In the genomic region with DNA sequence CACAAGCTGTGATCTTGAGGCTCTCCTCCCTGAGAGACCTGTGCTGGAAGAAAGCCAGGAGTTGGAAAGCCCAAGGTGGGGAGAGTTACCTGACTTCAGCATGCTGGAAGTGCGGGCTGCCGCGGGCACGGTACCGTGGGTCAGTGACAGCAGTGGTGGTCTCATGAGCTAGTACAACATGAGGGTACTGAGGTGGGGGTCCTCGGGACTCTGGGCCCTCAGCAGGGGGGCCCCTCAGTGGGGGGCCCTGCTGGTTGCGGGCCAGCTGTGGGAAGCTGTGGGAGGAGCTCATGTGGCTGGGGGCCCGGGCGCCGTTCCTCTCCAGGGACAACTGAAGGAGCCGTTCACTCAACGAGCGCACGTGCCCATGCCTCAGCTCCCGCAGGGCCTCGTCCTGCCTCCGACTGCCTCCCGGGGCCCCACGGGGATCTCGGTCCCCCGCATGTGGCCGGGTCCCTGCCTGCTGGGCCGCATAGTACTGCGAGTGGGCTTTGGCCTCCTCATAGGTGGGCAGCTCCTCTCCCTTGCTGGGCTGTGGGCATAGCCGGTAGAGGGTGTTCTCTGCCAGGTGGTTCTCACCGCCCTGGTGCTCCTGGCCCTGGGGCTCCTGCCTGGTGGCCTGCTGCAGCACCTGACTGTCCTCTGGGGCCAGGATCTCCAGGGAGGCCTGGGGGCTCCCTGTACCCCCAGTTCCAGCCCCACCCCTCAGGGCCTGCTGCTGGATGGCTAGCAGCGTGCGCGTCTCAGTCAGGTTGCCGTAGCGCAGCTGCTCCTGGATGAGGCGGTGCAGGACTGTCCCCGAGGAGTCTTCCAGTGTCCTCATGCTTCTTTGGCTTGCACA, we compare ENCODE assay signal across 11 cellular contexts. TPM values are rescaled to one million over a fixed set of nuclear protein-coding genes. Genes with fewer than 3 reads are reported as not detected.
DNase-seq lines count a peak whose midpoint lies in the region; ATAC-seq and TF ChIP-seq lines count a peak whose summit lies in the region.
"Had no signal": no experiment of that assay in that cellular context is flagged by ENCODE, and none has a peak within 500 bp of the region (broad histone marks: within the 10 kb centered on the region; RNA-seq: fewer than 3 reads in every experiment).

No MANE protein-coding gene starts in this region.

- intact Hi-C loops in Panc1 (cut with micrococcal nuclease; ENCODE audit: unreplicated experiment): no loop called here
- intact Hi-C loops in prostate gland (cut with DNase I): no loop called here

- peaks cover 75% of the 10 kb centered on the region for H3K4me1 ChIP-seq in Panc1 (ENCODE audit: control insufficient read depth, insufficient read depth, low read length)
- H3K4me1 ChIP-seq in prostate gland (replicated peaks): peaks cover 20% of the 10 kb centered on the region

- no peak for TF ChIP-seq POLR2A in prostate gland (IDR thresholded peaks at IDR 0.05)

- ATAC-seq in Panc1 (no peak), GM18502 (IDR thresholded peaks at IDR 0.05; ENCODE audit: poor library complexity, unreplicated experiment) (no peak), GM21576 (IDR thresholded peaks at IDR 0.05; ENCODE audit: unreplicated experiment) (no peak)
- ATAC-seq: PC-3 had no signal

- H3K4me3 ChIP-seq in BJ (ENCODE audit: low read depth, low read length) (peak overlapping the region; percentile 97), Panc1 (ENCODE audit: low read depth in 2 of 2, low read length in 2 of 2) (peak overlapping the region; percentile 87 to 95), fibroblast of the aortic adventitia (ENCODE audit: low read depth, low read length) (peak overlapping the region; percentile 97), prostate gland (no peak overlapping the region)

- in situ Hi-C loops in Panc1 (cut with HindIII; ENCODE audit: low pct_unique_long_range_greater_than_20kb, low sequenced_read_pairs): no loop called here

- POLR2A ChIA-PET in BJ (lab: Charles Lee) (interaction anchor here (0.7 to 1.8 kb wide), 8 partner anchors 13 to 106 kb away, joined by 3 to 10 read pairs (median 5); no protein-coding TSS in a partner anchor), Panc1 (lab: Charles Lee) (interaction anchor here (0.5 to 0.7 kb wide), 4 partner anchors 56 to 1712 kb away, joined by 3 to 4 read pairs (median 3); no protein-coding TSS in a partner anchor)

- H3K27ac ChIP-seq in Panc1 (ENCODE audit: low read length): peak overlapping the region; percentile 94
- H3K27ac ChIP-seq in prostate gland: peak overlapping the region; percentile 97 to 99

- no peaks in the 10 kb centered on the region for H3K27me3 ChIP-seq in BJ (ENCODE audit: control insufficient read depth, insufficient read depth, low read length)
- H3K27me3 ChIP-seq in Panc1 (ENCODE audit: control insufficient read depth, insufficient read depth, low read length): no peaks in the 10 kb centered on the region
- H3K27me3 ChIP-seq in prostate gland (replicated peaks; ENCODE audit: insufficient read depth): no peaks in the 10 kb centered on the region

- H3K9me3 ChIP-seq in Panc1 (ENCODE audit: control insufficient read depth, insufficient read depth, low read depth, low read length): no peaks in the 10 kb centered on the region
- no peaks in the 10 kb centered on the region for H3K9me3 ChIP-seq in prostate gland

- BruUV-seq in Panc1 (replicated peaks; lab: Mats Ljungman, UMichigan): no TSS peak

- CTCF ChIA-PET in BJ (lab: Yijun Ruan, JAX): interaction anchor here (0.6 to 11.6 kb wide), 11 partner anchors 12 to 159 kb away, joined by 3 to 84 read pairs (median 5); no protein-coding TSS in a partner anchor
- CTCF ChIA-PET in Panc1 (lab: Charles Lee): no interaction called here

- peaks cover 58% of the 10 kb centered on the region for H3K36me3 ChIP-seq in BJ (ENCODE audit: control insufficient read depth, insufficient read depth, low read length)
- peaks cover 26% of the 10 kb centered on the region for H3K36me3 ChIP-seq in Panc1 (ENCODE audit: control insufficient read depth, insufficient read depth, low read length)
- peaks cover 14 to 50% of the 10 kb centered on the region in 2 donors for H3K36me3 ChIP-seq in prostate gland

- DNase-seq in BJ (ENCODE audit: low read depth) (no peak), Panc1 (ENCODE audit: low read depth, low spot score) (no peak), fibroblast of the aortic adventitia (ENCODE audit: low read depth) (no peak), prostate gland (ENCODE audit: low spot score) (no peak), DMS 273 treated with DMSO at 0.1 percent for 48 hours (lab: John Stamatoyannopoulos, UW) (no peak)
- no peak for DNase-seq in activated CD4-positive, alpha-beta T cell treated with anti-CD3 and anti-CD28 coated beads for 4 hours
- DNase-seq: activated CD4-positive, alpha-beta memory T cell treated with anti-CD3 and anti-CD28 coated beads for 36 hours; COR-L47; PC-3 had no signal

- TF ChIP-seq CTCF in BJ (IDR thresholded peaks at IDR 0.05; ENCODE audit: insufficient read depth, low read depth, low read length) (no peak), Panc1 (IDR thresholded peaks at IDR 0.05) (no peak), fibroblast of the aortic adventitia (IDR thresholded peaks at IDR 0.05; ENCODE audit: insufficient read depth, low read length) (no peak), prostate gland (IDR thresholded peaks at IDR 0.05) (no peak)

- 65% methylated on average over 32 of the region's 33 CpGs for WGBS in prostate gland

RNA-seq across cellular contexts. Expression of a gene that starts 3.4 kb away (rescaled TPM):
- 122 and 199 TPM in 2 replicates for polyA plus RNA-seq in BJ (2011; rRNA removed)
- 180 and 200 TPM in 2 replicates for polyA minus RNA-seq in BJ (2011; rRNA and poly(A)+ RNA removed)
- 146 TPM for total RNA-seq in Panc1 (2021; ENCODE audit: unreplicated experiment)
- 73.2 TPM for polyA plus RNA-seq in Panc1 (2012; ENCODE audit: insufficient read length)
- 65.0 and 75.7 TPM in 2 replicates for total RNA-seq in fibroblast of the aortic adventitia (ENCODE audit: low replicate concordance)
- 10 to 100 TPM; 86.1 to 92.8 TPM for total RNA-seq in prostate gland

Comparison
In these comparisons a context has a peak if more than half of its experiments do, and no peak if none do; other contexts are left out.
1. H3K4me3 ChIP-seq: peak in BJ (single experiment), Panc1 (2 of 2) and fibroblast of the aortic adventitia (single experiment); none in prostate gland (0 of 2).